ENCODE assay signal across 8 cellular contexts in the genomic region with DNA sequence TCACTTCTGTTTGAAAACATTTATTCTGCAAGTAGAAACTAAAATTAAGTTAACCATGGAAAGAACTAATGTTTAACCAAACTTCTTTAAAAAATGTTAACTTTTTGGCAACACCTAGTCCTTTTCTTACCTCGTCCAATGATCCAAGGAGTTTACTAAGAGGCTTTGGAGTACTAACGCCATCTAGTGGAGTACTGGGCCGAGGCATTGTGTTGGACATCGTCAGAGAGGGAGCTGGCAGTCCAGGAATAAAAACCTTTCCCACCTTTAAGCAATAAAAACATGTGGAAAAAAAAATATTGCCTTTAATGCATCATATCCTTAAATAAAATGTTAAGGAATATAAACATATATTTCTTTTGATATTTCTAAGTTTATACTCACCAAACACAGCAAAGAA. TPM values are rescaled to one million over a fixed set of nuclear protein-coding genes. Genes with fewer than 3 reads are reported as not detected.
DNase-seq lines count a peak whose midpoint lies in the region; ATAC-seq, FAIRE-seq and TF ChIP-seq lines count a peak whose summit lies in the region.
"Not testable (repeated sequence)": the region's sequence is repeated elsewhere in the genome, so short reads cannot be mapped to it uniquely, and the experiment has no call there.

No MANE protein-coding gene starts in this region.

- BruUV-seq in HepG2 (replicated peaks; lab: Mats Ljungman, UMichigan), result not testable (repeated sequence)

- CTCF ChIA-PET in A549 (lab: Yijun Ruan, JAX); HepG2 (lab: Yijun Ruan, JAX; ENCODE audit: low intra/inter-chr PET ratio, low total read pairs): not testable (repeated sequence)

- FAIRE-seq in A549 (lab: Jason Lieb, UNC); HepG2 (lab: Jason Lieb, UNC): not testable (repeated sequence)

- not testable (repeated sequence) for H4K20me1 ChIP-seq in HepG2 (ENCODE audit: insufficient read depth, low read length); smooth muscle cell (ENCODE audit: low read depth)

- not testable (repeated sequence) for H3K4me3 Mint-ChIP-seq in activated naive CD8-positive, alpha-beta T cell treated with anti-CD3 and anti-CD28 coated beads, Interleukin-2, amount 10 ng/mL, durations not matched to agents 7 days and 5 days

- H3K36me3 ChIP-seq in esophagus squamous epithelium (peaks cover 0 to 70% (median 0%) of the 10 kb centered on the region in 3 donors), HepG2 (replicated peaks in 1 of 2; ENCODE audit: control insufficient read depth in 1 of 2, insufficient read depth in 2 of 2, low read length in 2 of 2) (peaks cover 2 to 34% of the 10 kb centered on the region in 2 experiments; a peak in 4 of 5 replicates)
- H3K36me3 ChIP-seq in smooth muscle cell (ENCODE audit: low read depth), result not testable (repeated sequence)

- not testable (repeated sequence) for H3K4me1 Mint-ChIP-seq in activated naive CD8-positive, alpha-beta T cell treated with anti-CD3 and anti-CD28 coated beads, Interleukin-2, amount 10 ng/mL, durations not matched to agents 7 days and 5 days

- H3K9ac ChIP-seq in HepG2 (ENCODE audit: insufficient read depth, low read depth, low read length); smooth muscle cell (ENCODE audit: low read depth): not testable (repeated sequence)

- not testable (repeated sequence) for TF ChIP-seq POLR2A in A549 (IDR thresholded peaks at IDR 0.05; ENCODE audit: low read length); esophagus squamous epithelium (IDR thresholded peaks at IDR 0.05); HepG2 (IDR thresholded peaks at IDR 0.05; ENCODE audit: insufficient read depth in 1 of 2, low read depth in 2 of 2, low read length in 2 of 2)

- POLR2A ChIA-PET in A549 (lab: Yijun Ruan, JAX); activated naive CD8-positive, alpha-beta T cell treated with anti-CD3 and anti-CD28 coated beads, Interleukin-2, amount 10 ng/mL, durations not matched to agents 7 days and 5 days (lab: Charles Lee); HepG2 (lab: Yijun Ruan, JAX): not testable (repeated sequence)

- DNase-seq in A549 (ENCODE audit: low read depth in 1 of 2, low spot score in 1 of 2) (peak in 1 of 2 experiments; percentile 23), NCI-H1694 (lab: John Stamatoyannopoulos, UW) (peak; percentile 12), SW 1271 (lab: John Stamatoyannopoulos, UW) (peak; percentile 26 to 37)
- DNase-seq in GM12865 (ENCODE audit: low read depth); activated naive CD8-positive, alpha-beta T cell treated with anti-CD3 and anti-CD28 coated beads, Interleukin-2, amount 10 ng/mL, durations not matched to agents 7 days and 5 days; esophagus squamous epithelium (lab: John Stamatoyannopoulos, UW); HepG2 (ENCODE audit: low spot score); smooth muscle cell (lab: John Stamatoyannopoulos, UW; ENCODE audit: unreplicated experiment): not testable (repeated sequence)

- TF ChIP-seq RAD21 in A549 (conservative IDR thresholded peaks at IDR 0.05 in 1 of 2, IDR thresholded peaks at IDR 0.05 in 1 of 2), result 0 out of 5 replicates have a peak, but pooled peaks of 1 of the 2 experiments have one; percentile 7
- TF ChIP-seq RAD21 in HepG2 (CRISPR knock-in tag; IDR thresholded peaks at IDR 0.05), result not testable (repeated sequence)

- H3K4me3 ChIP-seq in A549; GM12865 (ENCODE audit: low read depth, low read length); esophagus squamous epithelium; HepG2 (replicated peaks in 1 of 3; ENCODE audit: insufficient read depth in 1 of 3, low read depth in 2 of 3, low read length in 3 of 3); smooth muscle cell: not testable (repeated sequence)

- not testable (repeated sequence) for H3K4me2 ChIP-seq in A549; HepG2 (ENCODE audit: low read depth, low read length); smooth muscle cell

- H3K27ac ChIP-seq in A549; esophagus squamous epithelium; HepG2 (ENCODE audit: extremely low read length, insufficient read depth, low read length); smooth muscle cell (ENCODE audit: low read depth): not testable (repeated sequence)

- H3K27ac Mint-ChIP-seq in activated naive CD8-positive, alpha-beta T cell treated with anti-CD3 and anti-CD28 coated beads, Interleukin-2, amount 10 ng/mL, durations not matched to agents 7 days and 5 days, result not testable (repeated sequence)

- not testable (repeated sequence) for H3K9me3 Mint-ChIP-seq in activated naive CD8-positive, alpha-beta T cell treated with anti-CD3 and anti-CD28 coated beads, Interleukin-2, amount 10 ng/mL, durations not matched to agents 7 days and 5 days

- H3K4me1 ChIP-seq in A549; esophagus squamous epithelium; HepG2 (ENCODE audit: insufficient read depth, low read length); smooth muscle cell (ENCODE audit: low read depth): not testable (repeated sequence)

- intact Hi-C loops in esophagus squamous epithelium (cut with DNase I); HepG2 (cut with micrococcal nuclease; ENCODE audit: unreplicated experiment): not testable (repeated sequence)

- in situ Hi-C loops in HepG2 (cut with HindIII; ENCODE audit: extremely low pct_ligation_motif_present, low pct_unique_long_range_greater_than_20kb), result not testable (repeated sequence)

- not testable (repeated sequence) for H2AFZ ChIP-seq in HepG2 (ENCODE audit: low read length); smooth muscle cell (ENCODE audit: low read depth)

- not testable (repeated sequence) for H3K27me3 ChIP-seq in esophagus squamous epithelium; HepG2 (ENCODE audit: control insufficient read depth in 1 of 2, insufficient read depth in 2 of 2, low read length in 2 of 2); smooth muscle cell (ENCODE audit: low read depth)

- not testable (repeated sequence) for TF ChIP-seq EP300 in A549 (IDR thresholded peaks at IDR 0.05); HepG2 (IDR thresholded peaks at IDR 0.05; ENCODE audit: low read depth in 2 of 2, low read length in 2 of 2); HepG2 (CRISPR knock-in tag; IDR thresholded peaks at IDR 0.05; ENCODE audit: borderline replicate concordance)

- H3K36me3 Mint-ChIP-seq in activated naive CD8-positive, alpha-beta T cell treated with anti-CD3 and anti-CD28 coated beads, Interleukin-2, amount 10 ng/mL, durations not matched to agents 7 days and 5 days, result peaks cover 12% of the 10 kb centered on the region

- H3F3A ChIP-seq in smooth muscle cell (ENCODE audit: low read depth), result not testable (repeated sequence)

- not testable (repeated sequence) for H3K79me2 ChIP-seq in HepG2 (ENCODE audit: insufficient read depth, low read length); smooth muscle cell (ENCODE audit: low read depth)

- ATAC-seq in A549, result peak; percentile 91 to 94
- peak; percentile 33 for ATAC-seq in activated naive CD8-positive, alpha-beta T cell treated with anti-CD3 and anti-CD28 coated beads, Interleukin-2, amount 10 ng/mL, durations not matched to agents 7 days and 5 days (ENCODE audit: low read depth)
- peak; percentile 89 for ATAC-seq in HepG2

- 5% methylated on average over 4 of the region's 4 CpGs for WGBS in A549 (ENCODE audit: missing lambda C conversion rate)
- WGBS in esophagus squamous epithelium, 2 donors, result 13 to 15% methylated on average over 3 of the region's 4 CpGs
- WGBS in HepG2 (ENCODE audit: low lambda C conversion rate), result 28% methylated on average over 4 of the region's 4 CpGs
- WGBS in smooth muscle cell (ENCODE audit: low lambda C conversion rate), result 29% methylated on average over 4 of the region's 4 CpGs

- TF ChIP-seq CTCF in A549 (IDR thresholded peaks at IDR 0.05), result peak; percentile 35
- peak; percentile 26 for TF ChIP-seq CTCF in GM12865 (IDR thresholded peaks at IDR 0.05; ENCODE audit: insufficient read depth, low read depth, low read length, missing control alignments)
- TF ChIP-seq CTCF in esophagus squamous epithelium (IDR thresholded peaks at IDR 0.05), result peak in 4 of 6 experiments; percentile 13 to 47 (median 26)
- not testable (repeated sequence) for TF ChIP-seq CTCF in HepG2 (CRISPR knock-in tag; IDR thresholded peaks at IDR 0.05)
- peak; percentile 46 for TF ChIP-seq CTCF in smooth muscle cell (IDR thresholded peaks at IDR 0.05; ENCODE audit: borderline replicate concordance, insufficient read depth, poor library complexity, severe bottlenecking)

- not testable (repeated sequence) for H3K9me3 ChIP-seq in A549; esophagus squamous epithelium; HepG2 (ENCODE audit: low read length); smooth muscle cell (replicated peaks; ENCODE audit: low read depth)

- not testable (repeated sequence) for H3K27me3 Mint-ChIP-seq in activated naive CD8-positive, alpha-beta T cell treated with anti-CD3 and anti-CD28 coated beads, Interleukin-2, amount 10 ng/mL, durations not matched to agents 7 days and 5 days

RNA-seq across cellular contexts. Expression of gene ANAPC1, which starts 33.3 kb away (rescaled TPM):
- polyA plus RNA-seq in A549 (2011; rRNA removed) (66.5 and 79.3 TPM in 2 replicates), A549 (2017; fragmentation: RNase III; extraction: RNeasy Plus Mini Kit Qiagen cat#74134 plus additional on column Dnase treatment) (42.4 to 46.9 TPM (median 45.3 TPM) in 3 replicates), HepG2 (2011; rRNA removed) (42.9 and 50.0 TPM in 2 replicates), smooth muscle cell (8.4 and 11.9 TPM in 2 replicates)
- polyA plus RNA-seq in A549 (2012; cell fraction: cytosol; rRNA removed), result 21.4 and 26.0 TPM in 2 replicates
- polyA plus RNA-seq in A549 (2012; cell fraction: nucleus; rRNA removed), result 23.8 and 37.1 TPM in 2 replicates
- polyA minus RNA-seq in A549 (2011; rRNA and poly(A)+ RNA removed), result 104 and 126 TPM in 2 replicates
- total RNA-seq in activated naive CD8-positive, alpha-beta T cell treated with anti-CD3 and anti-CD28 coated beads, Interleukin-2, amount 10 ng/mL, durations not matched to agents 7 days and 5 days, result 10 to 100 TPM; 55.9 to 58.8 TPM
- total RNA-seq in esophagus squamous epithelium (10 to 100 TPM; 20.5 to 61.0 (median 42.7) TPM), HepG2 (2016; rRNA removed; fragmentation: Illumina TruSeq; extraction: Trizol) (89.7 and 109 TPM in 2 replicates), smooth muscle cell (33.8 and 39.7 TPM in 2 replicates)
- 23.1 and 23.4 TPM in 2 replicates for total RNA-seq in HepG2 (2016; cell fraction: cytosol; rRNA removed; fragmentation: Illumina TruSeq; extraction: Trizol; ENCODE audit: low read depth)
- 86.7 and 103 TPM in 2 replicates for total RNA-seq in HepG2 (2016; cell fraction: insoluble cytoplasmic fraction; rRNA removed; fragmentation: Illumina TruSeq; extraction: Trizol)
- total RNA-seq in HepG2 (2016; cell fraction: membrane; rRNA removed; fragmentation: Illumina TruSeq; extraction: Trizol), result 38.6 and 43.3 TPM in 2 replicates
- 120 and 143 TPM in 2 replicates for total RNA-seq in HepG2 (2016; cell fraction: nucleus; rRNA removed; fragmentation: Illumina TruSeq; extraction: Trizol)
- polyA plus RNA-seq in HepG2 (2011; cell fraction: cytosol; rRNA removed), result 36.9 and 41.2 TPM in 2 replicates
- polyA plus RNA-seq in HepG2 (2011; cell fraction: nucleus; rRNA removed), result 48.7 and 54.2 TPM in 2 replicates
- 35.3 and 41.2 TPM in 2 replicates for polyA plus RNA-seq in HepG2 (2012)
- polyA plus RNA-seq in HepG2 (2016; cell fraction: cytosol; fragmentation: Illumina TruSeq; extraction: Trizol; ENCODE audit: low read depth), result 7.8 and 8.5 TPM in 2 replicates
- 40.8 and 44.3 TPM in 2 replicates for polyA plus RNA-seq in HepG2 (2016; cell fraction: insoluble cytoplasmic fraction; fragmentation: Illumina TruSeq; extraction: Trizol; ENCODE audit: low read depth)
- polyA plus RNA-seq in HepG2 (2016; cell fraction: membrane; fragmentation: Illumina TruSeq; extraction: Trizol; ENCODE audit: low read depth), result 10.7 and 11.8 TPM in 2 replicates
- 53.7 and 58.1 TPM in 2 replicates for polyA plus RNA-seq in HepG2 (2016; cell fraction: nucleus; fragmentation: Illumina TruSeq; extraction: Trizol; ENCODE audit: insufficient read depth, low read depth)
- polyA minus RNA-seq in HepG2 (2011; rRNA and poly(A)+ RNA removed; ENCODE audit: low replicate concordance), result 94.0 and 137 TPM in 2 replicates
- 65.4 and 74.5 TPM in 2 replicates for polyA minus RNA-seq in HepG2 (2011; cell fraction: cytosol; rRNA and poly(A)+ RNA removed)
- polyA minus RNA-seq in HepG2 (2011; cell fraction: nucleus; rRNA and poly(A)+ RNA removed), result 223 and 242 TPM in 2 replicates

RNA-seq across cellular contexts. Expression of gene MERTK, which starts 47.8 kb away (rescaled TPM):
- polyA plus RNA-seq in A549 (2011; rRNA removed), result 4.0 and 4.4 TPM in 2 replicates
- 2.4 TPM in 2 replicates for polyA plus RNA-seq in A549 (2012; cell fraction: cytosol; rRNA removed)
- 2.9 and 4.5 TPM in 2 replicates for polyA plus RNA-seq in A549 (2012; cell fraction: nucleus; rRNA removed)
- polyA plus RNA-seq in A549 (2017; fragmentation: RNase III; extraction: RNeasy Plus Mini Kit Qiagen cat#74134 plus additional on column Dnase treatment), result 1.0 to 1.4 TPM (median 1.2 TPM) in 3 replicates
- 3.7 and 4.6 TPM in 2 replicates for polyA minus RNA-seq in A549 (2011; rRNA and poly(A)+ RNA removed)
- total RNA-seq in activated naive CD8-positive, alpha-beta T cell treated with anti-CD3 and anti-CD28 coated beads, Interleukin-2, amount 10 ng/mL, durations not matched to agents 7 days and 5 days, result under 1 TPM; 0.74 to 0.89 TPM
- total RNA-seq in esophagus squamous epithelium, result 10 to 100 TPM in 2 of 4 donors, 1 to 10 TPM in 2; 1.7 to 13.7 (median 7.0) TPM
- total RNA-seq in HepG2 (2016; rRNA removed; fragmentation: Illumina TruSeq; extraction: Trizol), result 22.5 and 37.3 TPM in 2 replicates
- total RNA-seq in HepG2 (2016; cell fraction: cytosol; rRNA removed; fragmentation: Illumina TruSeq; extraction: Trizol; ENCODE audit: low read depth), result 9.7 and 10.2 TPM in 2 replicates
- total RNA-seq in HepG2 (2016; cell fraction: insoluble cytoplasmic fraction; rRNA removed; fragmentation: Illumina TruSeq; extraction: Trizol), result 20.5 and 38.2 TPM in 2 replicates
- total RNA-seq in HepG2 (2016; cell fraction: membrane; rRNA removed; fragmentation: Illumina TruSeq; extraction: Trizol), result 9.9 and 11.4 TPM in 2 replicates
- total RNA-seq in HepG2 (2016; cell fraction: nucleus; rRNA removed; fragmentation: Illumina TruSeq; extraction: Trizol), result 62.8 and 64.0 TPM in 2 replicates
- 44.7 and 45.5 TPM in 2 replicates for polyA plus RNA-seq in HepG2 (2011; rRNA removed)
- 32.3 and 35.9 TPM in 2 replicates for polyA plus RNA-seq in HepG2 (2011; cell fraction: cytosol; rRNA removed)
- 74.2 and 85.4 TPM in 2 replicates for polyA plus RNA-seq in HepG2 (2011; cell fraction: nucleus; rRNA removed)
- 17.2 and 32.7 TPM in 2 replicates for polyA plus RNA-seq in HepG2 (2012)
- 1.2 and 1.5 TPM in 2 replicates for polyA plus RNA-seq in HepG2 (2016; cell fraction: cytosol; fragmentation: Illumina TruSeq; extraction: Trizol; ENCODE audit: low read depth)
- polyA plus RNA-seq in HepG2 (2016; cell fraction: insoluble cytoplasmic fraction; fragmentation: Illumina TruSeq; extraction: Trizol; ENCODE audit: low read depth), result 16.7 and 17.4 TPM in 2 replicates
- 3.4 TPM in 2 replicates for polyA plus RNA-seq in HepG2 (2016; cell fraction: membrane; fragmentation: Illumina TruSeq; extraction: Trizol; ENCODE audit: low read depth)
- polyA plus RNA-seq in HepG2 (2016; cell fraction: nucleus; fragmentation: Illumina TruSeq; extraction: Trizol; ENCODE audit: insufficient read depth, low read depth), result 67.5 and 78.5 TPM in 2 replicates
- polyA minus RNA-seq in HepG2 (2011; rRNA and poly(A)+ RNA removed; ENCODE audit: low replicate concordance), result 46.5 TPM in 1 of 2 replicates, not detected in the other
- 24.0 and 26.2 TPM in 2 replicates for polyA minus RNA-seq in HepG2 (2011; cell fraction: cytosol; rRNA and poly(A)+ RNA removed)
- 55.6 and 65.1 TPM in 2 replicates for polyA minus RNA-seq in HepG2 (2011; cell fraction: nucleus; rRNA and poly(A)+ RNA removed)
- total RNA-seq in smooth muscle cell, result 9.4 and 13.0 TPM in 2 replicates
- 4.6 and 5.1 TPM in 2 replicates for polyA plus RNA-seq in smooth muscle cell

Comparison
In these comparisons a context has a peak if more than half of its experiments do, and no peak if none do; other contexts are left out.
1. ATAC-seq: peak in every context shown above with its lines; median percentile 92 in A549; 89 in HepG2; 33 in activated naive CD8-positive, alpha-beta T cell treated with anti-CD3 and anti-CD28 coated beads, Interleukin-2, amount 10 ng/mL, durations not matched to agents 7 days and 5 days.